1 cellular context compared by ENCODE assay signal in the genomic region with DNA sequence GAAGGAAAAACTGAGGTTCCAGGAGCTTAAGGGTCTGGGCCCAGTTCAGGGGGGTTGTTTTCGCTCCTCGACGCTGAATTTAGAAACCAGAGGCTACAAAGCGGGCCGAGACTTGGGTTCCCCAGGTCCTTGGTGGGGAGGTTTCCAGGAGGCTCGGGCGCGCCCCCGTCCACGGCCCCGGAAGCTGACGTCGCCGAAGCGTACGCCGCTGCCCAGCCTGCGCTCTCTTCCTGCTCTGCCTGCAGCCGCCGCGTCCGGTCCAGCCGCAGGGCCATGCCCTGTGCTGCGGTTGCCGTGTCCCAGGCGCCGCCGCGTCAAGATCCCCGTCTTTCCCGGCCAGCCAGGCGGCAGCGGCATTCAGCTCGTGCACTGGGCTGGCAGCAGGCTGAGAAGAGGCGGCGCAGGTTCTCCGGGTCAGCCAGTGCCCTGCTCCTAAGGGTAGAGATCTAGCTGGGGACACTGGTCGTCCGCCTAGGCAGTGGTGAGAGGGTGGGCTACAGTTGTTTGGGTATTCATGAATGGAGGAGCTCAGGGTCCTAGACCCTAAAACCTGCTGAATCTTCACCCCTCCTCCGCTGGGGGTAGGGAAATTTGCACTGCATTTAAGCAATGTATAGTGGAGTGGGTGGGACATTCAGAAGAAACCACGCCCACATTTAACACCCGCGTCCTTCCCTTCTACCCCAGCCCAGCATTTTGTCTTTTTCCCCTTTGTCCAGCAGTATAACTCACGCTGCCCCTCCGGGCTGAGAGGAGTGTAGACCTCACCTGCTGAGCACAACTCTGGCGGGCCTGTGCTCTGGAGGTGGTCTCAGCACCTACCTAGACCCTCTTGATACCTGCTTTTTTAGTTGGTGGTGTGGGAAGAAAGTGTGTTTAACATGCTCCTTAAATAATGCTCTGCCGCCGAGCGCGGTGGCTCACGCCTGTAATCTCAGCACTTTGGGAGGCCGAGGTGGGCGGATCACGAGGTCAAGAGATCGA.
A peak's percentile ranks its signal among the peaks of the same experiment; 100 is the strongest.
TF ChIP-seq lines count a peak whose summit lies in the region.

No MANE protein-coding gene starts in this region.

TF ChIP-seq in HepG2, 621 proteins besides CTCF, POLR2A, EP300 and RAD21 (continued from another document and continues in another):
- TF ChIP-seq, protein P1, sequence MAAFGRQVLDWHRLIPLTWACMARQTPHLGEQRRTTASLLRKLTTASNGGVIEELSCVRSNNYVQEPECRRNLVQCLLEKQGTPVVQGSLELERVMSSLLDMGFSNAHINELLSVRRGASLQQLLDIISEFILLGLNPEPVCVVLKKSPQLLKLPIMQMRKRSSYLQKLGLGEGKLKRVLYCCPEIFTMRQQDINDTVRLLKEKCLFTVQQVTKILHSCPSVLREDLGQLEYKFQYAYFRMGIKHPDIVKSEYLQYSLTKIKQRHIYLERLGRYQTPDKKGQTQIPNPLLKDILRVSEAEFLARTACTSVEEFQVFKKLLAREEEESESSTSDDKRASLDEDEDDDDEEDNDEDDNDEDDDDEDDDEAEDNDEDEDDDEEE (CRISPR knock-in tag; IDR thresholded peaks at IDR 0.05), result peak; percentile 95
- TF ChIP-seq, protein P2, sequence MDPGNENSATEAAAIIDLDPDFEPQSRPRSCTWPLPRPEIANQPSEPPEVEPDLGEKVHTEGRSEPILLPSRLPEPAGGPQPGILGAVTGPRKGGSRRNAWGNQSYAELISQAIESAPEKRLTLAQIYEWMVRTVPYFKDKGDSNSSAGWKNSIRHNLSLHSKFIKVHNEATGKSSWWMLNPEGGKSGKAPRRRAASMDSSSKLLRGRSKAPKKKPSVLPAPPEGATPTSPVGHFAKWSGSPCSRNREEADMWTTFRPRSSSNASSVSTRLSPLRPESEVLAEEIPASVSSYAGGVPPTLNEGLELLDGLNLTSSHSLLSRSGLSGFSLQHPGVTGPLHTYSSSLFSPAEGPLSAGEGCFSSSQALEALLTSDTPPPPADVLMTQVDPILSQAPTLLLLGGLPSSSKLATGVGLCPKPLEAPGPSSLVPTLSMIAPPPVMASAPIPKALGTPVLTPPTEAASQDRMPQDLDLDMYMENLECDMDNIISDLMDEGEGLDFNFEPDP (CRISPR knock-in tag; conservative IDR thresholded peaks at IDR 0.05), result no peak
- TF ChIP-seq GPN1 (CRISPR knock-in tag; IDR thresholded peaks at IDR 0.05; ENCODE audit: borderline replicate concordance) (no peak; the same call in 1 of the 2 replicates), ZNF543 (CRISPR knock-in tag; IDR thresholded peaks at IDR 0.05) (no peak), CBX1 (IDR thresholded peaks at IDR 0.05; ENCODE audit: low read depth) (peak; percentile 74), SP5 (CRISPR knock-in tag; IDR thresholded peaks at IDR 0.05; ENCODE audit: borderline replicate concordance, low read depth) (peak; percentile 58), ZNF292 (CRISPR knock-in tag; IDR thresholded peaks at IDR 0.05; ENCODE audit: borderline replicate concordance, low read depth) (peak; percentile 96), SOX5 (CRISPR knock-in tag; IDR thresholded peaks at IDR 0.05; ENCODE audit: borderline replicate concordance) (peak; percentile 50; the same call in 1 of the 2 replicates), ZNF256 (CRISPR knock-in tag; conservative IDR thresholded peaks at IDR 0.05) (no peak; the same call in 1 of the 2 replicates), NFRKB (IDR thresholded peaks at IDR 0.05) (no peak), ASH2L (IDR thresholded peaks at IDR 0.05; ENCODE audit: insufficient read length, low read depth, low read length) (peak; percentile 10), NFE2 (CRISPR knock-in tag; IDR thresholded peaks at IDR 0.05) (no peak), ZNF33A (CRISPR knock-in tag; IDR thresholded peaks at IDR 0.05; ENCODE audit: borderline replicate concordance) (no peak), ZNF749 (CRISPR knock-in tag; IDR thresholded peaks at IDR 0.05; ENCODE audit: borderline replicate concordance) (peak; percentile 45; the same call in 1 of the 2 replicates), MAFF (IDR thresholded peaks at IDR 0.05; ENCODE audit: low read depth, low read length) (no peak), DPF2 (CRISPR knock-in tag; IDR thresholded peaks at IDR 0.05; ENCODE audit: borderline replicate concordance, low read depth) (no peak), REXO4 (CRISPR knock-in tag; IDR thresholded peaks at IDR 0.05; ENCODE audit: borderline replicate concordance) (no peak), ZNF225 (CRISPR knock-in tag; IDR thresholded peaks at IDR 0.05) (no peak; the same call in 1 of the 2 replicates), ZNF24 (IDR thresholded peaks at IDR 0.05) (no peak), NRL (CRISPR knock-in tag; IDR thresholded peaks at IDR 0.05; ENCODE audit: borderline replicate concordance) (peak; percentile 84), NKX3-1 (CRISPR knock-in tag; IDR thresholded peaks at IDR 0.05) (peak; percentile 91), ZNF776 (CRISPR knock-in tag; IDR thresholded peaks at IDR 0.05) (peak; percentile 98), NFATC3 (CRISPR knock-in tag; IDR thresholded peaks at IDR 0.05) (0 out of 2 replicates have a peak, but pooled peaks have one; percentile 23)
- TF ChIP-seq, protein P3, sequence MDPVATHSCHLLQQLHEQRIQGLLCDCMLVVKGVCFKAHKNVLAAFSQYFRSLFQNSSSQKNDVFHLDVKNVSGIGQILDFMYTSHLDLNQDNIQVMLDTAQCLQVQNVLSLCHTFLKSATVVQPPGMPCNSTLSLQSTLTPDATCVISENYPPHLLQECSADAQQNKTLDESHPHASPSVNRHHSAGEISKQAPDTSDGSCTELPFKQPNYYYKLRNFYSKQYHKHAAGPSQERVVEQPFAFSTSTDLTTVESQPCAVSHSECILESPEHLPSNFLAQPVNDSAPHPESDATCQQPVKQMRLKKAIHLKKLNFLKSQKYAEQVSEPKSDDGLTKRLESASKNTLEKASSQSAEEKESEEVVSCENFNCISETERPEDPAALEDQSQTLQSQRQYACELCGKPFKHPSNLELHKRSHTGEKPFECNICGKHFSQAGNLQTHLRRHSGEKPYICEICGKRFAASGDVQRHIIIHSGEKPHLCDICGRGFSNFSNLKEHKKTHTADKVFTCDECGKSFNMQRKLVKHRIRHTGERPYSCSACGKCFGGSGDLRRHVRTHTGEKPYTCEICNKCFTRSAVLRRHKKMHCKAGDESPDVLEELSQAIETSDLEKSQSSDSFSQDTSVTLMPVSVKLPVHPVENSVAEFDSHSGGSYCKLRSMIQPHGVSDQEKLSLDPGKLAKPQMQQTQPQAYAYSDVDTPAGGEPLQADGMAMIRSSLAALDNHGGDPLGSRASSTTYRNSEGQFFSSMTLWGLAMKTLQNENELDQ (CRISPR knock-in tag; IDR thresholded peaks at IDR 0.05; ENCODE audit: borderline replicate concordance), result no peak
- TF ChIP-seq, protein P4, sequence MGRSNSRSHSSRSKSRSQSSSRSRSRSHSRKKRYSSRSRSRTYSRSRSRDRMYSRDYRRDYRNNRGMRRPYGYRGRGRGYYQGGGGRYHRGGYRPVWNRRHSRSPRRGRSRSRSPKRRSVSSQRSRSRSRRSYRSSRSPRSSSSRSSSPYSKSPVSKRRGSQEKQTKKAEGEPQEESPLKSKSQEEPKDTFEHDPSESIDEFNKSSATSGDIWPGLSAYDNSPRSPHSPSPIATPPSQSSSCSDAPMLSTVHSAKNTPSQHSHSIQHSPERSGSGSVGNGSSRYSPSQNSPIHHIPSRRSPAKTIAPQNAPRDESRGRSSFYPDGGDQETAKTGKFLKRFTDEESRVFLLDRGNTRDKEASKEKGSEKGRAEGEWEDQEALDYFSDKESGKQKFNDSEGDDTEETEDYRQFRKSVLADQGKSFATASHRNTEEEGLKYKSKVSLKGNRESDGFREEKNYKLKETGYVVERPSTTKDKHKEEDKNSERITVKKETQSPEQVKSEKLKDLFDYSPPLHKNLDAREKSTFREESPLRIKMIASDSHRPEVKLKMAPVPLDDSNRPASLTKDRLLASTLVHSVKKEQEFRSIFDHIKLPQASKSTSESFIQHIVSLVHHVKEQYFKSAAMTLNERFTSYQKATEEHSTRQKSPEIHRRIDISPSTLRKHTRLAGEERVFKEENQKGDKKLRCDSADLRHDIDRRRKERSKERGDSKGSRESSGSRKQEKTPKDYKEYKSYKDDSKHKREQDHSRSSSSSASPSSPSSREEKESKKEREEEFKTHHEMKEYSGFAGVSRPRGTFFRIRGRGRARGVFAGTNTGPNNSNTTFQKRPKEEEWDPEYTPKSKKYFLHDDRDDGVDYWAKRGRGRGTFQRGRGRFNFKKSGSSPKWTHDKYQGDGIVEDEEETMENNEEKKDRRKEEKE (IDR thresholded peaks at IDR 0.05), result no peak
- TF ChIP-seq, protein P5, sequence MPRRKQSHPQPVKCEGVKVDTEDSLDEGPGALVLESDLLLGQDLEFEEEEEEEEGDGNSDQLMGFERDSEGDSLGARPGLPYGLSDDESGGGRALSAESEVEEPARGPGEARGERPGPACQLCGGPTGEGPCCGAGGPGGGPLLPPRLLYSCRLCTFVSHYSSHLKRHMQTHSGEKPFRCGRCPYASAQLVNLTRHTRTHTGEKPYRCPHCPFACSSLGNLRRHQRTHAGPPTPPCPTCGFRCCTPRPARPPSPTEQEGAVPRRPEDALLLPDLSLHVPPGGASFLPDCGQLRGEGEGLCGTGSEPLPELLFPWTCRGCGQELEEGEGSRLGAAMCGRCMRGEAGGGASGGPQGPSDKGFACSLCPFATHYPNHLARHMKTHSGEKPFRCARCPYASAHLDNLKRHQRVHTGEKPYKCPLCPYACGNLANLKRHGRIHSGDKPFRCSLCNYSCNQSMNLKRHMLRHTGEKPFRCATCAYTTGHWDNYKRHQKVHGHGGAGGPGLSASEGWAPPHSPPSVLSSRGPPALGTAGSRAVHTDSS (CRISPR knock-in tag; conservative IDR thresholded peaks at IDR 0.05), result 0 out of 2 replicates have a peak, but pooled peaks have one; percentile 86
- TF ChIP-seq, protein P6, sequence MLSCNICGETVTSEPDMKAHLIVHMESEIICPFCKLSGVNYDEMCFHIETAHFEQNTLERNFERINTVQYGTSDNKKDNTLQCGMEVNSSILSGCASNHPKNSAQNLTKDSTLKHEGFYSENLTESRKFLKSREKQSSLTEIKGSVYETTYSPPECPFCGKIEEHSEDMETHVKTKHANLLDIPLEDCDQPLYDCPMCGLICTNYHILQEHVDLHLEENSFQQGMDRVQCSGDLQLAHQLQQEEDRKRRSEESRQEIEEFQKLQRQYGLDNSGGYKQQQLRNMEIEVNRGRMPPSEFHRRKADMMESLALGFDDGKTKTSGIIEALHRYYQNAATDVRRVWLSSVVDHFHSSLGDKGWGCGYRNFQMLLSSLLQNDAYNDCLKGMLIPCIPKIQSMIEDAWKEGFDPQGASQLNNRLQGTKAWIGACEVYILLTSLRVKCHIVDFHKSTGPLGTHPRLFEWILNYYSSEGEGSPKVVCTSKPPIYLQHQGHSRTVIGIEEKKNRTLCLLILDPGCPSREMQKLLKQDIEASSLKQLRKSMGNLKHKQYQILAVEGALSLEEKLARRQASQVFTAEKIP (CRISPR knock-in tag; IDR thresholded peaks at IDR 0.05; ENCODE audit: borderline replicate concordance), result no peak
- TF ChIP-seq, protein P7, sequence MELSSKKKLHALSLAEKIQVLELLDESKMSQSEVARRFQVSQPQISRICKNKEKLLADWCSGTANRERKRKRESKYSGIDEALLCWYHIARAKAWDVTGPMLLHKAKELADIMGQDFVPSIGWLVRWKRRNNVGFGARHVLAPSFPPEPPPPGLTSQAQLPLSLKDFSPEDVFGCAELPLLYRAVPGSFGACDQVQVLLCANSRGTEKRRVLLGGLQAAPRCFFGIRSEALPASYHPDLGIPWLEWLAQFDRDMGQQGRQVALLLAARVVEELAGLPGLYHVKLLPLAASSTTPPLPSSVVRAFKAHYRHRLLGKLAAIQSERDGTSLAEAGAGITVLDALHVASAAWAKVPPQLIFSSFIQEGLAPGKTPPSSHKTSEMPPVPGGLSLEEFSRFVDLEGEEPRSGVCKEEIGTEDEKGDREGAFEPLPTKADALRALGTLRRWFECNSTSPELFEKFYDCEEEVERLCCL (CRISPR knock-in tag; IDR thresholded peaks at IDR 0.05; ENCODE audit: borderline replicate concordance), result peak; percentile 91; the same call in 1 of the 2 replicates
- TF ChIP-seq, protein P8, sequence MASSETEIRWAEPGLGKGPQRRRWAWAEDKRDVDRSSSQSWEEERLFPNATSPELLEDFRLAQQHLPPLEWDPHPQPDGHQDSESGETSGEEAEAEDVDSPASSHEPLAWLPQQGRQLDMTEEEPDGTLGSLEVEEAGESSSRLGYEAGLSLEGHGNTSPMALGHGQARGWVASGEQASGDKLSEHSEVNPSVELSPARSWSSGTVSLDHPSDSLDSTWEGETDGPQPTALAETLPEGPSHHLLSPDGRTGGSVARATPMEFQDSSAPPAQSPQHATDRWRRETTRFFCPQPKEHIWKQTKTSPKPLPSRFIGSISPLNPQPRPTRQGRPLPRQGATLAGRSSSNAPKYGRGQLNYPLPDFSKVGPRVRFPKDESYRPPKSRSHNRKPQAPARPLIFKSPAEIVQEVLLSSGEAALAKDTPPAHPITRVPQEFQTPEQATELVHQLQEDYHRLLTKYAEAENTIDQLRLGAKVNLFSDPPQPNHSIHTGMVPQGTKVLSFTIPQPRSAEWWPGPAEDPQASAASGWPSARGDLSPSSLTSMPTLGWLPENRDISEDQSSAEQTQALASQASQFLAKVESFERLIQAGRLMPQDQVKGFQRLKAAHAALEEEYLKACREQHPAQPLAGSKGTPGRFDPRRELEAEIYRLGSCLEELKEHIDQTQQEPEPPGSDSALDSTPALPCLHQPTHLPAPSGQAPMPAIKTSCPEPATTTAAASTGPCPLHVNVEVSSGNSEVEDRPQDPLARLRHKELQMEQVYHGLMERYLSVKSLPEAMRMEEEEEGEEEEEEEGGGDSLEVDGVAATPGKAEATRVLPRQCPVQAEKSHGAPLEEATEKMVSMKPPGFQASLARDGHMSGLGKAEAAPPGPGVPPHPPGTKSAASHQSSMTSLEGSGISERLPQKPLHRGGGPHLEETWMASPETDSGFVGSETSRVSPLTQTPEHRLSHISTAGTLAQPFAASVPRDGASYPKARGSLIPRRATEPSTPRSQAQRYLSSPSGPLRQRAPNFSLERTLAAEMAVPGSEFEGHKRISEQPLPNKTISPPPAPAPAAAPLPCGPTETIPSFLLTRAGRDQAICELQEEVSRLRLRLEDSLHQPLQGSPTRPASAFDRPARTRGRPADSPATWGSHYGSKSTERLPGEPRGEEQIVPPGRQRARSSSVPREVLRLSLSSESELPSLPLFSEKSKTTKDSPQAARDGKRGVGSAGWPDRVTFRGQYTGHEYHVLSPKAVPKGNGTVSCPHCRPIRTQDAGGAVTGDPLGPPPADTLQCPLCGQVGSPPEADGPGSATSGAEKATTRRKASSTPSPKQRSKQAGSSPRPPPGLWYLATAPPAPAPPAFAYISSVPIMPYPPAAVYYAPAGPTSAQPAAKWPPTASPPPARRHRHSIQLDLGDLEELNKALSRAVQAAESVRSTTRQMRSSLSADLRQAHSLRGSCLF (CRISPR knock-in tag; IDR thresholded peaks at IDR 0.05; ENCODE audit: borderline replicate concordance), result peak; percentile 87; the same call in 1 of the 2 replicates
- TF ChIP-seq, protein P9, sequence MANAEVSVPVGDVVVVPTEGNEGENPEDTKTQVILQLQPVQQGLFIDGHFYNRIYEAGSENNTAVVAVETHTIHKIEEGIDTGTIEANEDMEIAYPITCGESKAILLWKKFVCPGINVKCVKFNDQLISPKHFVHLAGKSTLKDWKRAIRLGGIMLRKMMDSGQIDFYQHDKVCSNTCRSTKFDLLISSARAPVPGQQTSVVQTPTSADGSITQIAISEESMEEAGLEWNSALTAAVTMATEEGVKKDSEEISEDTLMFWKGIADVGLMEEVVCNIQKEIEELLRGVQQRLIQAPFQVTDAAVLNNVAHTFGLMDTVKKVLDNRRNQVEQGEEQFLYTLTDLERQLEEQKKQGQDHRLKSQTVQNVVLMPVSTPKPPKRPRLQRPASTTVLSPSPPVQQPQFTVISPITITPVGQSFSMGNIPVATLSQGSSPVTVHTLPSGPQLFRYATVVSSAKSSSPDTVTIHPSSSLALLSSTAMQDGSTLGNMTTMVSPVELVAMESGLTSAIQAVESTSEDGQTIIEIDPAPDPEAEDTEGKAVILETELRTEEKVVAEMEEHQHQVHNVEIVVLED (CRISPR knock-in tag; IDR thresholded peaks at IDR 0.05; ENCODE audit: borderline replicate concordance), result peak; percentile 94
